ENCODE assay signal across 1 cellular context in genomic region chr3:53230789-53231188, GRCh38.
A peak's percentile ranks its signal among the peaks of the same experiment; 100 is the strongest.
TF ChIP-seq lines count a peak whose summit lies in the region.

No MANE protein-coding gene starts in this region.

TF ChIP-seq in HepG2, 621 proteins besides CTCF, POLR2A, EP300 and RAD21:
- TF ChIP-seq TCF12 (IDR thresholded peaks at IDR 0.05) (no peak), TCF12 (CRISPR knock-in tag; IDR thresholded peaks at IDR 0.05) (no peak), RBM22 (optimal IDR thresholded peaks at IDR 0.05; ENCODE audit: low read length) (peak; percentile 16)
